26 cellular contexts compared by ENCODE assay signal in the genomic region with DNA sequence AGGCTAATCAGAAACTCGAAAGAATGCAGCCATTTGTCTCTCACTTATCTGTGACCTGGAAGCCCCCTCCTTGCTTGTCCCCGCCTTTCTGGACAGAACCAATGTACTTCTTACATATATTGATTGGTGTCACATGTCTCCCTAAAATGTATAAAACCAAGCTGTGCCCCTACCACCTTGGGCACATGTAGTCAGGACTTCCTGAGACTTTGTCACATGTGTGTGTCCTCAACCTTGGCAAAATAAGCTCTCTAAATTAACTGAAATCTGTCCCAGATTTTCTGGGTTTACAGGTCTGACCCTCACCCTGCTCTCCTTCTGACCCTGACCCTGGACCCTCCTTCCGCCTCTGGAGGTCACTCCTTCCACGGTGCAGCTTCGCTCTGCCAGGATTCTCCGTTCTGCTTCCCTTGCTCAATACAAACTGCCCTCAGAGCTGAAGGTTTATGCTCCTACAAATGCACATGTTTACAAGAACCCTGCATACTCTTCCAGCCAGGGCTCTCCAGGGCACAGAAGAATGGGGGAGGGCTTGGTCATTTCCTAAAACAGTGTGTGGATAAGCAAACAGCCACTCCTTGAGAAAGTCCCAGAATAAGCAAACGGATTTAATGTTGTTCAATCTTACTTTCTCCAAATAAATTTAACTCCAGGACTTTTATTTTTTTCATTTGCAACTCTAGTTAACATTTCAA.
DNase-seq lines count a peak whose midpoint lies in the region; ATAC-seq, FAIRE-seq and TF ChIP-seq lines count a peak whose summit lies in the region.
"Had no signal": no experiment of that assay in that cellular context is flagged by ENCODE, and none has a peak within 500 bp of the region (broad histone marks: within the 10 kb centered on the region; RNA-seq: fewer than 3 reads in every experiment).

No MANE protein-coding gene starts in this region.

- H2BK5ac ChIP-seq in H1 (ENCODE audit: low read depth, low read length) (no peak overlapping the region), mesendoderm (ENCODE audit: low read length) (peak overlapping the region; percentile 98)

- TF ChIP-seq EP300 in HepG2 (IDR thresholded peaks at IDR 0.05; ENCODE audit: low read depth in 2 of 2, low read length in 2 of 2) (no peak), HepG2 (CRISPR knock-in tag; IDR thresholded peaks at IDR 0.05; ENCODE audit: borderline replicate concordance) (no peak), H1 (IDR thresholded peaks at IDR 0.05; ENCODE audit: borderline replicate concordance in 1 of 2, low read depth in 2 of 2, low read length in 2 of 2) (no peak)

- TF ChIP-seq CTCF in HepG2 (CRISPR knock-in tag; IDR thresholded peaks at IDR 0.05) (no peak), right lobe of liver (IDR thresholded peaks at IDR 0.05) (no peak), H1 (IDR thresholded peaks at IDR 0.05; ENCODE audit: control extremely low read depth in 1 of 3, insufficient read depth in 1 of 3, low read depth in 1 of 3, low read length in 3 of 3) (no peak), thyroid gland (IDR thresholded peaks at IDR 0.05) (no peak)

- H3K9ac ChIP-seq in HepG2 (ENCODE audit: insufficient read depth, low read depth, low read length) (no peak overlapping the region), H1 (replicated peaks in 1 of 4; ENCODE audit: extremely low read depth in 1 of 4, low read depth in 3 of 4, low read length in 3 of 4) (no peak overlapping the region), mesendoderm (ENCODE audit: low read length) (peak overlapping the region; percentile 39)
- H3K9ac ChIP-seq: BLaER1 treated with 17β-estradiol and CSF1 and Interleukin-3, amounts not matched to agents 10 nM and 100 nM had no signal

- FAIRE-seq in HepG2 (lab: Jason Lieb, UNC) = no peak
- no peak for FAIRE-seq in H1 (lab: Jason Lieb, UNC)
- FAIRE-seq: A549, D721Med, GM12891, GM18507 had no signal

- H4K5ac ChIP-seq in H1 (ENCODE audit: insufficient read length, low read depth, low read length) (no peak overlapping the region), mesendoderm (ENCODE audit: low read length) (peak overlapping the region; percentile 59)

- H3K27ac ChIP-seq in HepG2 (ENCODE audit: extremely low read length, insufficient read depth, low read length) (no peak overlapping the region), right lobe of liver (no peak overlapping the region), H1 (ENCODE audit: low read depth, low read length) (no peak overlapping the region), mesendoderm (ENCODE audit: low read depth, low read length) (peak overlapping the region; percentile 36), thyroid gland (no peak overlapping the region)
- H3K27ac ChIP-seq: A549; BLaER1 treated with 17β-estradiol and CSF1 and Interleukin-3, amounts not matched to agents 10 nM and 100 nM had no signal

- no peak overlapping the region for H2BK120ac ChIP-seq in H1 (replicated peaks; ENCODE audit: low read depth, low read length)
- H2BK120ac ChIP-seq in mesendoderm (ENCODE audit: low read depth, low read length) = no peak overlapping the region

- H3K4ac ChIP-seq in H1 (replicated peaks; ENCODE audit: insufficient read length, low read depth, low read length) (no peak overlapping the region), mesendoderm (ENCODE audit: low read depth, low read length) (no peak overlapping the region)

- H3K4me1 ChIP-seq in HepG2 (ENCODE audit: insufficient read depth, low read length) (no peaks in the 10 kb centered on the region), right lobe of liver (no peaks in the 10 kb centered on the region), H1 (replicated peaks in 1 of 4; ENCODE audit: control insufficient read depth in 3 of 4, insufficient read depth in 4 of 4, low read length in 3 of 4) (peaks cover 0 to 9% (median 1%) of the 10 kb centered on the region in 4 experiments; a peak in 3 of 7 replicates), mesendoderm (ENCODE audit: control insufficient read depth, low read depth, low read length) (peaks cover 25% of the 10 kb centered on the region), thyroid gland (peaks cover 0 to 8% of the 10 kb centered on the region in 2 donors)
- H3K4me1 ChIP-seq: BE2C; BLaER1 treated with 17β-estradiol and CSF1 and Interleukin-3, amounts not matched to agents 10 nM and 100 nM had no signal

- TF ChIP-seq POLR2A in HepG2 (IDR thresholded peaks at IDR 0.05; ENCODE audit: insufficient read depth in 1 of 2, low read depth in 2 of 2, low read length in 2 of 2) (no peak), right lobe of liver (IDR thresholded peaks at IDR 0.05) (no peak), H1 (IDR thresholded peaks at IDR 0.05; ENCODE audit: control extremely low read depth in 1 of 2, low read depth in 2 of 2, low read length in 2 of 2) (no peak), thyroid gland (IDR thresholded peaks at IDR 0.05) (no peak)

- TF ChIP-seq RAD21 in HepG2 (CRISPR knock-in tag; IDR thresholded peaks at IDR 0.05) (no peak), H1 (IDR thresholded peaks at IDR 0.05 in 1 of 2, conservative IDR thresholded peaks at IDR 0.05 in 1 of 2; ENCODE audit: low read depth in 2 of 2, low read length in 2 of 2) (peak; percentile 26 to 43)

- H2BK12ac ChIP-seq in H1 (ENCODE audit: low read depth, low read length) = no peak overlapping the region

- CTCF ChIA-PET in HepG2 (lab: Yijun Ruan, JAX; ENCODE audit: low intra/inter-chr PET ratio, low total read pairs) (no interaction called here), H1 (lab: Charles Lee; ENCODE audit: partially characterized antibody) (interaction anchor here (0.5 to 1.8 kb wide), 15 partner anchors 9 to 666 kb away, joined by 3 to 6 read pairs (median 3); no protein-coding TSS in a partner anchor)

- 4% methylated on average over 7 of the region's 7 CpGs for WGBS in HepG2 (ENCODE audit: low lambda C conversion rate)
- 10% methylated on average over 7 of the region's 7 CpGs for whole genome bisulfite sequencing in right lobe of liver (ENCODE audit: insufficient coverage, low coverage, low lambda C conversion rate, missing lambda C conversion rate)
- 73% methylated on average over 7 of the region's 7 CpGs; no CpG with 5 or more reads in 1 of the 2 experiments for WGBS in H1 (ENCODE audit: extremely low coverage in 1 of 2, insufficient coverage in 1 of 2, insufficient read length in 1 of 2, insufficient replicate concordance in 2 of 2, low coverage in 1 of 2, low lambda C conversion rate in 2 of 2, missing lambda C conversion rate in 1 of 2), 2 experiments
- WGBS in mesendoderm (ENCODE audit: extremely low coverage, insufficient coverage, low lambda C conversion rate) = no CpG with 5 or more reads among the region's 7 CpGs
- WGBS in thyroid gland, 2 donors = 15 to 26% methylated on average over 7 of the region's 7 CpGs

- no TSS peak for BruUV-seq in HepG2 (replicated peaks; lab: Mats Ljungman, UMichigan)

- H4K20me1 ChIP-seq in HepG2 (ENCODE audit: insufficient read depth, low read length) (peaks cover 3% of the 10 kb centered on the region; the same call in 1 of the 2 replicates), H1 (replicated peaks in 1 of 2; ENCODE audit: control insufficient read depth in 1 of 2, insufficient read depth in 2 of 2, low read length in 2 of 2) (no peaks in the 10 kb centered on the region)

- H2BK20ac ChIP-seq in H1 (ENCODE audit: low read length) = no peak overlapping the region

- H3K23me2 ChIP-seq in H1 (ENCODE audit: low read depth, low read length) = no peaks in the 10 kb centered on the region

- H2AK5ac ChIP-seq in H1 (ENCODE audit: low read depth, low read length) (no peak overlapping the region), mesendoderm (ENCODE audit: low read length) (no peak overlapping the region)

- H2AFZ ChIP-seq in HepG2 (ENCODE audit: low read length) = no peak overlapping the region
- H2AFZ ChIP-seq in H1 (ENCODE audit: low read length) = no peak overlapping the region

- no peak overlapping the region for H2BK15ac ChIP-seq in H1 (ENCODE audit: low read length)
- no peak overlapping the region for H2BK15ac ChIP-seq in mesendoderm (replicated peaks; ENCODE audit: low read depth)

- ATAC-seq in HepG2 (no peak), right lobe of liver (no peak), HG02973 (IDR thresholded peaks at IDR 0.05; ENCODE audit: unreplicated experiment) (no peak), GM21529 (IDR thresholded peaks at IDR 0.05; ENCODE audit: unreplicated experiment) (no peak)
- ATAC-seq: A549, HCT116 had no signal

- H4K91ac ChIP-seq in H1 (replicated peaks; ENCODE audit: insufficient read length, low read length) = no peak overlapping the region

- H3K36me3 ChIP-seq in HepG2 (replicated peaks in 1 of 2; ENCODE audit: control insufficient read depth in 1 of 2, insufficient read depth in 2 of 2, low read length in 2 of 2) (no peaks in the 10 kb centered on the region), right lobe of liver (no peaks in the 10 kb centered on the region), H1 (ENCODE audit: control insufficient read depth in 2 of 4, insufficient read depth in 4 of 4, low read length in 3 of 4) (no peaks in the 10 kb centered on the region), mesendoderm (ENCODE audit: control insufficient read depth, insufficient read depth, low read length) (no peaks in the 10 kb centered on the region), thyroid gland (no peaks in the 10 kb centered on the region)
- H3K36me3 ChIP-seq: BE2C; BLaER1 treated with 17β-estradiol and CSF1 and Interleukin-3, amounts not matched to agents 10 nM and 100 nM had no signal

- H4K8ac ChIP-seq in H1 (ENCODE audit: extremely low read depth, insufficient read depth, low read length) (no peak overlapping the region), mesendoderm (ENCODE audit: low read depth, low read length) (no peak overlapping the region)

- in situ Hi-C loops in HepG2 (cut with HindIII; ENCODE audit: extremely low pct_ligation_motif_present, low pct_unique_long_range_greater_than_20kb) = no loop called here

- intact Hi-C loops in HepG2 (cut with micrococcal nuclease; ENCODE audit: unreplicated experiment) = no loop called here
- intact Hi-C loops in right lobe of liver (cut with DNase I) = no loop called here
- intact Hi-C loops in thyroid gland (cut with DNase I) = no loop called here

- no peak overlapping the region for H3K4me3 ChIP-seq in HepG2 (replicated peaks in 1 of 3; ENCODE audit: insufficient read depth in 1 of 3, low read depth in 2 of 3, low read length in 3 of 3)
- H3K4me3 ChIP-seq in right lobe of liver = no peak overlapping the region
- no peak overlapping the region for H3K4me3 ChIP-seq in H1 (ENCODE audit: extremely low read depth in 1 of 4, insufficient read depth in 2 of 4, low read depth in 3 of 4, low read length in 4 of 4)
- no peak overlapping the region for H3K4me3 ChIP-seq in mesendoderm (ENCODE audit: low read length)
- no peak overlapping the region for H3K4me3 ChIP-seq in thyroid gland (replicated peaks in 1 of 3)
- H3K4me3 ChIP-seq: A549; BLaER1 treated with 17β-estradiol and CSF1 and Interleukin-3, amounts not matched to agents 10 nM and 100 nM had no signal

- no peaks in the 10 kb centered on the region for H3K79me1 ChIP-seq in H1 (ENCODE audit: low read depth, low read length)
- H3K79me1 ChIP-seq in mesendoderm (ENCODE audit: low read length) = no peaks in the 10 kb centered on the region

- H3K23ac ChIP-seq in H1 (ENCODE audit: insufficient read length) (no peak overlapping the region), mesendoderm (ENCODE audit: low read length) (no peak overlapping the region)

- no peak overlapping the region for H3K4me2 ChIP-seq in HepG2 (ENCODE audit: low read depth, low read length)
- no peak overlapping the region for H3K4me2 ChIP-seq in H1 (ENCODE audit: insufficient read depth in 1 of 2, low read depth in 2 of 2, low read length in 2 of 2)
- no peak overlapping the region for H3K4me2 ChIP-seq in mesendoderm (ENCODE audit: low read length)
- H3K4me2 ChIP-seq: A549; BLaER1 treated with 17β-estradiol and CSF1 and Interleukin-3, amounts not matched to agents 10 nM and 100 nM had no signal

- H3K56ac ChIP-seq in H1 (replicated peaks; ENCODE audit: insufficient read length, low read depth, low read length) (no peak overlapping the region), mesendoderm (ENCODE audit: low read length) (peak overlapping the region; percentile 86)

- H3K18ac ChIP-seq in H1 (ENCODE audit: extremely low read depth, low read length) (no peak overlapping the region), mesendoderm (ENCODE audit: low read length) (peak overlapping the region; percentile 44)

- DNase-seq in HepG2 (ENCODE audit: low spot score) (no peak), right lobe of liver (no peak), H1 (ENCODE audit: low read depth in 1 of 2, low spot score in 2 of 2) (no peak), mesendoderm (peak; percentile 33), thyroid gland (peak; percentile 5 to 9), pons (ENCODE audit: low spot score) (no peak)
- DNase-seq: 8988T; ACHN; AML-193; BE2C; CD4-positive, alpha-beta T cell; CD8-positive, alpha-beta memory T cell; DMS 273 treated with DMSO at 0.1 percent for 48 hours; DMS79; EL; GDM1; GOT3; H7 had no signal

- H3K9me3 ChIP-seq in HepG2 (ENCODE audit: low read length) = no peaks in the 10 kb centered on the region
- H3K9me3 ChIP-seq in right lobe of liver = no peaks in the 10 kb centered on the region
- 0 out of 4 replicates have a peak, but pooled peaks cover 0 to 3% of the 10 kb centered on the region in 2 experiments for H3K9me3 ChIP-seq in H1 (ENCODE audit: insufficient read depth in 2 of 2, low read depth in 1 of 2, low read length in 1 of 2)
- no peaks in the 10 kb centered on the region for H3K9me3 ChIP-seq in thyroid gland
- H3K9me3 ChIP-seq: A549; BE2C; BLaER1 treated with 17β-estradiol and CSF1 and Interleukin-3, amounts not matched to agents 10 nM and 100 nM had no signal

- H3K79me2 ChIP-seq in HepG2 (ENCODE audit: insufficient read depth, low read length) (no peaks in the 10 kb centered on the region), H1 (ENCODE audit: control insufficient read depth in 1 of 2, insufficient read depth in 2 of 2, low read length in 2 of 2) (no peaks in the 10 kb centered on the region), mesendoderm (ENCODE audit: control insufficient read depth, insufficient read depth, low read length) (no peaks in the 10 kb centered on the region)

- peaks cover 0 to 6% of the 10 kb centered on the region in 2 experiments; a peak in 2 of 5 replicates for H3K27me3 ChIP-seq in HepG2 (ENCODE audit: control insufficient read depth in 1 of 2, insufficient read depth in 2 of 2, low read length in 2 of 2)
- H3K27me3 ChIP-seq in right lobe of liver = no peaks in the 10 kb centered on the region
- H3K27me3 ChIP-seq in H1 (replicated peaks in 1 of 4; ENCODE audit: control insufficient read depth in 3 of 4, extremely low read depth in 1 of 4, insufficient read depth in 3 of 4, low read length in 3 of 4) = peaks cover 0 to 4% (median 0%) of the 10 kb centered on the region in 4 experiments; a peak in 3 of 7 replicates
- no peaks in the 10 kb centered on the region for H3K27me3 ChIP-seq in mesendoderm (ENCODE audit: insufficient read depth, low read length, poor library complexity)
- H3K27me3 ChIP-seq in thyroid gland = no peaks in the 10 kb centered on the region
- H3K27me3 ChIP-seq: BE2C had no signal

- no peak overlapping the region for H3K14ac ChIP-seq in H1 (ENCODE audit: insufficient read length)

- POLR2A ChIA-PET in HepG2 (lab: Yijun Ruan, JAX) = no interaction called here
- POLR2A ChIA-PET in H1 (lab: Charles Lee; ENCODE audit: partially characterized antibody) = no interaction called here

Comparison
In these comparisons a context has a peak if more than half of its experiments do, and no peak if none do; other contexts are left out.
1. DNase-seq: peak in mesendoderm (single experiment) and thyroid gland (2 of 2); none in HepG2 (single experiment), right lobe of liver (0 of 3), H1 (0 of 2) and pons (single experiment).
2. Of the 41 proteins assayed by ChIP-seq in both HepG2 and H1: peak only in HepG2: none; only in H1: RAD21; in both: none; in neither: 40.